Comparison of ENCODE assay signal across 18 cellular contexts in the genomic region with DNA sequence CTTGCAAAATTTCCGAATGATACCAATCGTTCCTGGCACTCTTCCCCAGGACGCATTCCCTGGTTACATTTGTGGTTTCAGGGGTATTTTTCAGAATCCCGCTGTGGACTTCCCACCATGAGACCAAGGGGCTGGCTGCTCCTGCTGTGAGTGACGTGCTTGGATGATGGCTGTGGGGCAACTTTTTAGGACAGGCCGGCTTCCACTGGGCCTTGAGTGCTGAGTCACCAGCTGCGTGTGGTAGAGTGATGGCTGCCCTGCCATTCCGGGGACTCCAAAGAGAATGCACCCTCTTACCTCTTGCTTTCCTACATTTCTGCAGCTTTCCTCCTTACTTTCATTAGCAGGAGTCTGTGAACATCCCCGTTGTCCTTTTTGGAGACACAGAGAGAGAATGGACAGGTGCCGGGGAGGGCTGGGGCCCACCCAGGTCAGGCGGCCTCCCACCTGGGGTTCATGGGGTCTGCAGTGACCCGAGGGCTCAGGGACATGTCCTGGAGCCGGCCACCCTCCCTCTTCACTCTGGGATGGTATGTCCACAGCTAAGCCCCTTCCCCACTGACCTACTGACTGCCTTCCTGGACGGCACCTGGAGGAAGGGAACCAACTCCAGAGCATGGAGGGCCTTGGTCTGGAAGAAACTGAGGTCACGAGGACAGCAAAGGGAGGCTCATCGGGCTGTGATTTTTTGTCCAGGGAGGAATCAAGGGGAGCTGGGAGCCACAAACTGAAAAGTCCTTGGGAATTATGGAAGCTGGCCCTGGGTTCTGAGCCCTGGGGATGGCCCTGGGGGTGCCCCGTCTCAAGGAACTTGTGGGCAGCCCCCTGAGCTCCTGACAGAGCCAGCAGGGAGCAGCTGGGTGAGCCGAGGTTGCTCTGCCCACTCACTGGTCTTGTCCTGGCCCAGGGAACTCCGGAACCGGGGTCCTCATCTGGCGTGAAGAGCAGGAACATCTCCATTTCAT.
DNase-seq lines count a peak whose midpoint lies in the region; ATAC-seq and TF ChIP-seq lines count a peak whose summit lies in the region.
"Had no signal": no experiment of that assay in that cellular context is flagged by ENCODE, and none has a peak within 500 bp of the region (broad histone marks: within the 10 kb centered on the region; RNA-seq: fewer than 3 reads in every experiment).

No MANE protein-coding gene starts in this region.

- no peak overlapping the region for H3K4ac ChIP-seq in H9 (ENCODE audit: low read depth, low read length)

- no peak overlapping the region for H4K91ac ChIP-seq in H9 (ENCODE audit: insufficient read length, low read depth, low read length)

- no peak overlapping the region for H3K23ac ChIP-seq in H9 (ENCODE audit: insufficient read length, low read depth, low read length)

- H3K36me3 ChIP-seq in Peyer's patch, result no peaks in the 10 kb centered on the region
- H3K36me3 ChIP-seq: tibial nerve had no signal

- no peak overlapping the region for H3T11ph ChIP-seq in H9 (ENCODE audit: low read length)

- no peak overlapping the region for H2BK12ac ChIP-seq in H9 (ENCODE audit: insufficient read length, low read depth, low read length)

- H3K9ac ChIP-seq in H9 (ENCODE audit: extremely low read depth, insufficient read length, low read length), result no peak overlapping the region
- H3K9ac ChIP-seq: parathyroid adenoma had no signal

- H2BK120ac ChIP-seq in H9 (ENCODE audit: low read depth, low read length, poor library complexity, severe bottlenecking), result no peak overlapping the region

- H4K8ac ChIP-seq in H9 (replicated peaks; ENCODE audit: insufficient read length, low read depth, low read length), result no peak overlapping the region

- no peak overlapping the region for H3K4me3 Mint-ChIP-seq in H9
- H3K4me3 Mint-ChIP-seq in T-helper 2 cell treated with Interferon-gamma antibody and Interleukin-4, amounts not matched to agents 5 μg/mL and 100 μg/mL, for 36 hours, result no peak overlapping the region
- H3K4me3 Mint-ChIP-seq: activated CD4-positive, alpha-beta T cell treated with anti-CD3 and anti-CD28 coated beads, Interleukin-2, amount 10 ng/mL, durations not matched to agents 7 days and 5 days; central memory CD8-positive, alpha-beta T cell had no signal

- no peak overlapping the region for H3K18ac ChIP-seq in H9 (ENCODE audit: insufficient read length, low read depth, low read length)

- H3K27me3 ChIP-seq in H9 (ENCODE audit: insufficient read depth, low read length) (no peaks in the 10 kb centered on the region), Peyer's patch (no peaks in the 10 kb centered on the region)
- H3K27me3 ChIP-seq: BLaER1, tibial nerve had no signal

- H3K4me1 Mint-ChIP-seq in H9, result no peaks in the 10 kb centered on the region
- H3K4me1 Mint-ChIP-seq in T-helper 2 cell treated with Interferon-gamma antibody and Interleukin-4, amounts not matched to agents 5 μg/mL and 100 μg/mL, for 36 hours (ENCODE audit: low read depth), result no peaks in the 10 kb centered on the region
- H3K4me1 Mint-ChIP-seq: activated CD4-positive, alpha-beta T cell treated with anti-CD3 and anti-CD28 coated beads, Interleukin-2, amount 10 ng/mL, durations not matched to agents 7 days and 5 days; central memory CD8-positive, alpha-beta T cell had no signal

- no peak overlapping the region for H2BK15ac ChIP-seq in H9 (ENCODE audit: low read depth, low read length)

- WGBS in H9 (ENCODE audit: extremely low coverage, insufficient read length, low lambda C conversion rate), result no CpG with 5 or more reads among the region's 21 CpGs

- no peak overlapping the region for H3K56ac ChIP-seq in H9 (ENCODE audit: insufficient read length, low read depth, low read length)

- no peaks in the 10 kb centered on the region for H3K23me2 ChIP-seq in H9 (ENCODE audit: insufficient read length, low read depth, low read length, poor library complexity, severe bottlenecking)

- H3K27ac Mint-ChIP-seq in H9, result peak overlapping the region in 2 of 3 experiments; percentile 39 to 94; a peak in 4 of 7 replicates
- no peak overlapping the region for H3K27ac Mint-ChIP-seq in T-helper 2 cell treated with Interferon-gamma antibody and Interleukin-4, amounts not matched to agents 5 μg/mL and 100 μg/mL, for 36 hours
- H3K27ac Mint-ChIP-seq: activated CD4-positive, alpha-beta T cell treated with anti-CD3 and anti-CD28 coated beads, Interleukin-2, amount 10 ng/mL, durations not matched to agents 7 days and 5 days had no signal

- H4K20me1 ChIP-seq in H9 (ENCODE audit: control insufficient read depth, insufficient read depth, insufficient read length), result no peaks in the 10 kb centered on the region
- H4K20me1 ChIP-seq: BLaER1 had no signal

- intact Hi-C loops in sciatic nerve (cut with DNase I), result no loop called here

- H2AK5ac ChIP-seq in H9 (ENCODE audit: insufficient read length, low read length), result no peak overlapping the region

- H3K36me3 Mint-ChIP-seq in H9 (ENCODE audit: insufficient read depth in 1 of 3, low read depth in 3 of 3), result no peaks in the 10 kb centered on the region
- H3K36me3 Mint-ChIP-seq in T-helper 2 cell treated with Interferon-gamma antibody and Interleukin-4, amounts not matched to agents 5 μg/mL and 100 μg/mL, for 36 hours (ENCODE audit: low read depth), result no peaks in the 10 kb centered on the region

- H3K9me3 Mint-ChIP-seq in H9, result no peaks in the 10 kb centered on the region; a peak in 1 of 5 replicates
- no peaks in the 10 kb centered on the region for H3K9me3 Mint-ChIP-seq in T-helper 2 cell treated with Interferon-gamma antibody and Interleukin-4, amounts not matched to agents 5 μg/mL and 100 μg/mL, for 36 hours
- H3K9me3 Mint-ChIP-seq: activated CD4-positive, alpha-beta T cell treated with anti-CD3 and anti-CD28 coated beads, Interleukin-2, amount 10 ng/mL, durations not matched to agents 7 days and 5 days; central memory CD8-positive, alpha-beta T cell had no signal

- no peak for TF ChIP-seq POLR2A in Peyer's patch (IDR thresholded peaks at IDR 0.05)

- no peak overlapping the region for H2AFZ ChIP-seq in H9 (ENCODE audit: low read length)
- H2AFZ ChIP-seq: parathyroid adenoma had no signal

- H3K79me1 ChIP-seq in H9 (ENCODE audit: insufficient read depth, low read depth, low read length, poor library complexity, severe bottlenecking), result no peaks in the 10 kb centered on the region

- no peaks in the 10 kb centered on the region for H3K27me3 Mint-ChIP-seq in H9 (ENCODE audit: low read depth)
- no peaks in the 10 kb centered on the region for H3K27me3 Mint-ChIP-seq in T-helper 2 cell treated with Interferon-gamma antibody and Interleukin-4, amounts not matched to agents 5 μg/mL and 100 μg/mL, for 36 hours (ENCODE audit: low read depth)
- H3K27me3 Mint-ChIP-seq: activated CD4-positive, alpha-beta T cell treated with anti-CD3 and anti-CD28 coated beads, Interleukin-2, amount 10 ng/mL, durations not matched to agents 7 days and 5 days had no signal

- no peaks in the 10 kb centered on the region for H3K79me2 ChIP-seq in H9 (ENCODE audit: insufficient read depth, low read length)
- H3K79me2 ChIP-seq: parathyroid adenoma had no signal

- no peak for ATAC-seq in sciatic nerve
- ATAC-seq: foreskin keratinocyte, GM12878 had no signal

- no peak overlapping the region for H3K4me2 ChIP-seq in H9 (ENCODE audit: insufficient read depth, insufficient read length, low read length)
- H3K4me2 ChIP-seq: smooth muscle cell had no signal

- H3K14ac ChIP-seq in H9 (ENCODE audit: insufficient read depth, low read length), result no peak overlapping the region

- TF ChIP-seq CTCF in H9 (conservative IDR thresholded peaks at IDR 0.05) (no peak), Peyer's patch (IDR thresholded peaks at IDR 0.05) (no peak)

- H2BK20ac ChIP-seq in H9 (ENCODE audit: low read depth, low read length, poor library complexity, severe bottlenecking), result no peak overlapping the region

- DNase-seq in H9 (peak; percentile 18), Peyer's patch (peak; percentile 3 to 40 (median 29)), ecto neural progenitor cell (ENCODE audit: low spot score) (peak; percentile 40), sciatic nerve (ENCODE audit: low spot score) (peak; percentile 45), superior temporal gyrus (ENCODE audit: extremely low spot score) (no peak), 8988T (no peak), AML-193 (lab: John Stamatoyannopoulos, UW) (no peak)
- no peak for DNase-seq in T-helper 2 cell treated with Interferon-gamma antibody and Interleukin-4, amounts not matched to agents 5 μg/mL and 100 μg/mL, for 36 hours (ENCODE audit: low spot score)
- DNase-seq: activated CD4-positive, alpha-beta T cell treated with anti-CD3 and anti-CD28 coated beads, Interleukin-2, amount 10 ng/mL, durations not matched to agents 7 days and 5 days; foreskin keratinocyte; NCI-H1105; NCI-H526 treated with DMSO at 0.1 percent for 48 hours had no signal

- no peak overlapping the region for H4K5ac ChIP-seq in H9 (ENCODE audit: insufficient read length, low read depth, low read length)

- H2BK5ac ChIP-seq in H9 (ENCODE audit: insufficient read length, low read length), result no peak overlapping the region

- no peaks in the 10 kb centered on the region for H3K9me3 ChIP-seq in H9 (ENCODE audit: control insufficient read depth, low read depth, low read length)
- no peaks in the 10 kb centered on the region for H3K9me3 ChIP-seq in Peyer's patch
- H3K9me3 ChIP-seq: BLaER1, tibial nerve had no signal

- H3K4me3 ChIP-seq in Peyer's patch, result no peak overlapping the region
- H3K4me3 ChIP-seq: BLaER1, GM12878, smooth muscle cell, tibial nerve had no signal

- no peak overlapping the region for H3K27ac ChIP-seq in H9 (ENCODE audit: insufficient read length, low read depth, low read length)
- H3K27ac ChIP-seq in Peyer's patch, result no peak overlapping the region
- H3K27ac ChIP-seq: foreskin keratinocyte, parathyroid adenoma had no signal

- H3K4me1 ChIP-seq in H9 (ENCODE audit: insufficient read depth, low read length) (no peaks in the 10 kb centered on the region), Peyer's patch (peaks cover 0 to 25% (median 3%) of the 10 kb centered on the region in 4 donors)
- H3K4me1 ChIP-seq: foreskin keratinocyte, parathyroid adenoma had no signal

Comparison
In these comparisons a context has a peak if more than half of its experiments do, and no peak if none do; other contexts are left out.
1. DNase-seq: peak in H9 (single experiment), Peyer's patch (3 of 3), ecto neural progenitor cell (single experiment) and sciatic nerve (single experiment); none in superior temporal gyrus (single experiment), 8988T (single experiment), AML-193 (0 of 2) and T-helper 2 cell treated with Interferon-gamma antibody and Interleukin-4, amounts not matched to agents 5 μg/mL and 100 μg/mL, for 36 hours (single experiment).